In genomic region chr9:137254624-137255447, GRCh38 we compare ENCODE assay signal across 8 cellular contexts. TPM values are rescaled to one million over a fixed set of nuclear protein-coding genes. Genes with fewer than 3 reads are reported as not detected.
DNase-seq lines count a peak whose midpoint lies in the region; ATAC-seq, FAIRE-seq and TF ChIP-seq lines count a peak whose summit lies in the region.

TSS of gene NELFB (plus strand) at chr9:137255327.

- WGBS in HepG2 (ENCODE audit: low lambda C conversion rate), result 4% methylated on average over 8 of the region's 105 CpGs

- peaks cover 41% of the 10 kb centered on the region for H3K36me3 Mint-ChIP-seq in dendritic cell treated with granulocyte-macrophage colony-stimulating factor and Interleukin-4, amounts not matched to agents 40 ng/mL and 50 ng/mL, for 4 days (ENCODE audit: low read depth)

- peaks cover 18% of the 10 kb centered on the region for H3K79me2 ChIP-seq in HepG2 (ENCODE audit: insufficient read depth, low read length)

- POLR2A ChIA-PET in HepG2 (lab: Yijun Ruan, JAX), result interaction anchor here (0.8 to 14.2 kb wide), 15 partner anchors 12 to 199 kb away, joined by 3 to 317 read pairs (median 4); partner anchors contain the start of genes ANAPC2, ENTPD8, EXD3 and NOXA1

- CTCF ChIA-PET in HepG2 (lab: Yijun Ruan, JAX; ENCODE audit: low intra/inter-chr PET ratio, low total read pairs), result no interaction called here

- H3K9me3 ChIP-seq in BE2C, result no peaks in the 10 kb centered on the region
- H3K9me3 ChIP-seq in HepG2 (ENCODE audit: low read length), result no peaks in the 10 kb centered on the region

- peak; percentile 45; the same call in 1 of the 2 replicates for TF ChIP-seq RAD21 in HepG2 (CRISPR knock-in tag; IDR thresholded peaks at IDR 0.05)

- peak within 1 kb of the TSS; percentile 78 for H3K27ac Mint-ChIP-seq in dendritic cell treated with granulocyte-macrophage colony-stimulating factor and Interleukin-4, amounts not matched to agents 40 ng/mL and 50 ng/mL, for 4 days

- H3K9me3 Mint-ChIP-seq in dendritic cell treated with granulocyte-macrophage colony-stimulating factor and Interleukin-4, amounts not matched to agents 40 ng/mL and 50 ng/mL, for 4 days, result no peaks in the 10 kb centered on the region

- H3K27me3 Mint-ChIP-seq in dendritic cell treated with granulocyte-macrophage colony-stimulating factor and Interleukin-4, amounts not matched to agents 40 ng/mL and 50 ng/mL, for 4 days, result peaks cover 6% of the 10 kb centered on the region

- H3K36me3 ChIP-seq in BE2C, result peaks cover 19% of the 10 kb centered on the region
- peaks cover 11 to 17% of the 10 kb centered on the region in 2 experiments; a peak in 4 of 5 replicates for H3K36me3 ChIP-seq in HepG2 (replicated peaks in 1 of 2; ENCODE audit: control insufficient read depth in 1 of 2, insufficient read depth in 2 of 2, low read length in 2 of 2)

- no peak for TF ChIP-seq EP300 in HepG2 (IDR thresholded peaks at IDR 0.05; ENCODE audit: low read depth in 2 of 2, low read length in 2 of 2)
- no peak for TF ChIP-seq EP300 in HepG2 (CRISPR knock-in tag; IDR thresholded peaks at IDR 0.05; ENCODE audit: borderline replicate concordance)

- no peak for FAIRE-seq in HepG2 (lab: Jason Lieb, UNC)

- H2AFZ ChIP-seq in HepG2 (ENCODE audit: low read length), result no peak within 1 kb of the TSS

- BruUV-seq in HepG2 (replicated peaks; lab: Mats Ljungman, UMichigan), result TSS peak; percentile 69

- peak within 1 kb of the TSS; percentile 78 for H3K4me3 Mint-ChIP-seq in dendritic cell treated with granulocyte-macrophage colony-stimulating factor and Interleukin-4, amounts not matched to agents 40 ng/mL and 50 ng/mL, for 4 days

- TF ChIP-seq POLR2A in HepG2 (IDR thresholded peaks at IDR 0.05; ENCODE audit: insufficient read depth in 1 of 2, low read depth in 2 of 2, low read length in 2 of 2), result peak in 1 of 2 experiments; percentile 80; a peak in 2 of 4 replicates

- H3K4me1 Mint-ChIP-seq in dendritic cell treated with granulocyte-macrophage colony-stimulating factor and Interleukin-4, amounts not matched to agents 40 ng/mL and 50 ng/mL, for 4 days (ENCODE audit: low read depth), result peaks cover 40% of the 10 kb centered on the region

- peak within 1 kb of the TSS; percentile 86 for H3K9ac ChIP-seq in HepG2 (ENCODE audit: insufficient read depth, low read depth, low read length)

- peak within 1 kb of the TSS; percentile 93 for H3K4me3 ChIP-seq in BE2C (ENCODE audit: low read depth, low read length)
- peak within 1 kb of the TSS; percentile 91 to 98 (median 91) for H3K4me3 ChIP-seq in HepG2 (replicated peaks in 1 of 3; ENCODE audit: insufficient read depth in 1 of 3, low read depth in 2 of 3, low read length in 3 of 3)

- ATAC-seq in HG03442 (IDR thresholded peaks at IDR 0.05; ENCODE audit: unreplicated experiment) (peak; percentile 69), HepG2 (peak; percentile 53)

- peak within 1 kb of the TSS; percentile 91 for H3K4me2 ChIP-seq in HepG2 (ENCODE audit: low read depth, low read length)

- intact Hi-C loops in dendritic cell treated with granulocyte-macrophage colony-stimulating factor and Interleukin-4, amounts not matched to agents 40 ng/mL and 50 ng/mL, for 4 days (cut with micrococcal nuclease), result loop anchor here (1.0 kb wide), 1 partner anchor 14 kb away; the partner anchor contains the start of gene TUBB4B
- intact Hi-C loops in HepG2 (cut with micrococcal nuclease; ENCODE audit: unreplicated experiment), result no loop called here

- in situ Hi-C loops in HepG2 (cut with HindIII; ENCODE audit: extremely low pct_ligation_motif_present, low pct_unique_long_range_greater_than_20kb), result no loop called here

- DNase-seq in BE2C (peak; percentile 97), GM19240 (ENCODE audit: insufficient read length, low spot score) (peak; percentile 98), NCI-H748 (lab: John Stamatoyannopoulos, UW; ENCODE audit: unreplicated experiment) (peak; percentile 89), HepG2 (ENCODE audit: low spot score) (peak; percentile 76)
- DNase-seq in activated CD4-positive, alpha-beta T cell treated with anti-CD3 and anti-CD28 coated beads, Interleukin-2, amount 50 U/mL, for 24 hours (ENCODE audit: low read depth in 1 of 2, low spot score in 1 of 2), result peak; percentile 93 to 94
- DNase-seq in stimulated activated CD4-positive, alpha-beta T cell treated with anti-CD3 and anti-CD28 coated beads, Interleukin-4, amount 100 ng/mL, for 1 hour, result peak; percentile 97

- peaks cover 4% of the 10 kb centered on the region for H3K4me1 ChIP-seq in BE2C
- peaks cover 57% of the 10 kb centered on the region for H3K4me1 ChIP-seq in HepG2 (ENCODE audit: insufficient read depth, low read length)

- H3K27ac ChIP-seq in HepG2 (ENCODE audit: extremely low read length, insufficient read depth, low read length), result peak within 1 kb of the TSS; percentile 80

- TF ChIP-seq CTCF in BE2C (IDR thresholded peaks at IDR 0.05; ENCODE audit: low read depth, low read length) (no peak), HepG2 (CRISPR knock-in tag; IDR thresholded peaks at IDR 0.05) (peak; percentile 50)

- H3K27me3 ChIP-seq in BE2C (no peaks in the 10 kb centered on the region), HepG2 (ENCODE audit: control insufficient read depth in 1 of 2, insufficient read depth in 2 of 2, low read length in 2 of 2) (no peaks in the 10 kb centered on the region; a peak in 1 of 5 replicates)

- no peaks in the 10 kb centered on the region for H4K20me1 ChIP-seq in HepG2 (ENCODE audit: insufficient read depth, low read length)

TF ChIP-seq in HepG2, 621 proteins besides CTCF, POLR2A, EP300 and RAD21 (continues in another document):
- 0 out of 2 replicates have a peak, but pooled peaks have one; percentile 32 for TF ChIP-seq ZXDC (CRISPR knock-in tag; IDR thresholded peaks at IDR 0.05)
- 0 out of 2 replicates have a peak, but pooled peaks have one; percentile 59 for TF ChIP-seq MAZ (IDR thresholded peaks at IDR 0.05; ENCODE audit: borderline replicate concordance, low read depth, low read length)
- TF ChIP-seq MAZ (CRISPR knock-in tag; IDR thresholded peaks at IDR 0.05; ENCODE audit: low read depth), result no peak
- peak; percentile 24 for TF ChIP-seq AGO1 (IDR thresholded peaks at IDR 0.05; ENCODE audit: low read depth, low read length, poor library complexity, severe bottlenecking)
- peak; percentile 21; the same call in 1 of the 2 replicates for TF ChIP-seq ZNF607 (CRISPR knock-in tag; IDR thresholded peaks at IDR 0.05; ENCODE audit: borderline replicate concordance)
- 0 out of 2 replicates have a peak, but pooled peaks have one; percentile 31 for TF ChIP-seq DDIT3 (CRISPR knock-in tag; IDR thresholded peaks at IDR 0.05)
- peak; percentile 28 for TF ChIP-seq ZNF781 (CRISPR knock-in tag; IDR thresholded peaks at IDR 0.05; ENCODE audit: borderline replicate concordance, not compliant biosample characterization)
- TF ChIP-seq ZNF143 (CRISPR knock-in tag; IDR thresholded peaks at IDR 0.05), result peak; percentile 27; the same call in 1 of the 2 replicates
- peak; percentile 60 for TF ChIP-seq ERF (CRISPR knock-in tag; IDR thresholded peaks at IDR 0.05)
- 0 out of 2 replicates have a peak, but pooled peaks have one; percentile 42 for TF ChIP-seq ZBTB7A (CRISPR knock-in tag; IDR thresholded peaks at IDR 0.05)

RNA-seq across cellular contexts. Expression of gene NELFB, which starts in this region (rescaled TPM):
- polyA plus RNA-seq in BE2C (2012; ENCODE audit: insufficient read depth, insufficient read length, low read depth), result 204 TPM
- 38.7 and 45.8 TPM in 2 replicates for total RNA-seq in HepG2 (2016; rRNA removed; fragmentation: Illumina TruSeq; extraction: Trizol)
- total RNA-seq in HepG2 (2016; cell fraction: cytosol; rRNA removed; fragmentation: Illumina TruSeq; extraction: Trizol; ENCODE audit: low read depth), result 11.1 and 13.7 TPM in 2 replicates
- 33.9 and 46.1 TPM in 2 replicates for total RNA-seq in HepG2 (2016; cell fraction: insoluble cytoplasmic fraction; rRNA removed; fragmentation: Illumina TruSeq; extraction: Trizol)
- 31.9 and 34.1 TPM in 2 replicates for total RNA-seq in HepG2 (2016; cell fraction: membrane; rRNA removed; fragmentation: Illumina TruSeq; extraction: Trizol)
- 19.5 and 22.8 TPM in 2 replicates for total RNA-seq in HepG2 (2016; cell fraction: nucleus; rRNA removed; fragmentation: Illumina TruSeq; extraction: Trizol)
- polyA plus RNA-seq in HepG2 (2011; rRNA removed), result 26.5 and 38.0 TPM in 2 replicates
- polyA plus RNA-seq in HepG2 (2011; cell fraction: cytosol; rRNA removed), result 31.2 and 47.6 TPM in 2 replicates
- polyA plus RNA-seq in HepG2 (2011; cell fraction: nucleus; rRNA removed), result 58.0 and 66.2 TPM in 2 replicates
- 37.0 and 38.0 TPM in 2 replicates for polyA plus RNA-seq in HepG2 (2012)
- 13.2 and 13.7 TPM in 2 replicates for polyA plus RNA-seq in HepG2 (2016; cell fraction: cytosol; fragmentation: Illumina TruSeq; extraction: Trizol; ENCODE audit: low read depth)
- 38.8 and 48.5 TPM in 2 replicates for polyA plus RNA-seq in HepG2 (2016; cell fraction: insoluble cytoplasmic fraction; fragmentation: Illumina TruSeq; extraction: Trizol; ENCODE audit: low read depth)
- 24.3 and 28.9 TPM in 2 replicates for polyA plus RNA-seq in HepG2 (2016; cell fraction: membrane; fragmentation: Illumina TruSeq; extraction: Trizol; ENCODE audit: low read depth)
- polyA plus RNA-seq in HepG2 (2016; cell fraction: nucleus; fragmentation: Illumina TruSeq; extraction: Trizol; ENCODE audit: insufficient read depth, low read depth), result 40.4 and 45.0 TPM in 2 replicates
- 63.2 and 70.3 TPM in 2 replicates for polyA minus RNA-seq in HepG2 (2011; rRNA and poly(A)+ RNA removed; ENCODE audit: low replicate concordance)
- 28.7 and 31.0 TPM in 2 replicates for polyA minus RNA-seq in HepG2 (2011; cell fraction: cytosol; rRNA and poly(A)+ RNA removed)
- polyA minus RNA-seq in HepG2 (2011; cell fraction: nucleus; rRNA and poly(A)+ RNA removed), result 10.3 and 11.6 TPM in 2 replicates

Comparison
In these comparisons a context has a peak if more than half of its experiments do, and no peak if none do; other contexts are left out.
1. Peak in every context shown above with its lines: DNase-seq, ATAC-seq, H3K4me3 ChIP-seq and H3K27ac ChIP-seq.